Comparison of ENCODE assay signal across 16 cellular contexts in the genomic region with DNA sequence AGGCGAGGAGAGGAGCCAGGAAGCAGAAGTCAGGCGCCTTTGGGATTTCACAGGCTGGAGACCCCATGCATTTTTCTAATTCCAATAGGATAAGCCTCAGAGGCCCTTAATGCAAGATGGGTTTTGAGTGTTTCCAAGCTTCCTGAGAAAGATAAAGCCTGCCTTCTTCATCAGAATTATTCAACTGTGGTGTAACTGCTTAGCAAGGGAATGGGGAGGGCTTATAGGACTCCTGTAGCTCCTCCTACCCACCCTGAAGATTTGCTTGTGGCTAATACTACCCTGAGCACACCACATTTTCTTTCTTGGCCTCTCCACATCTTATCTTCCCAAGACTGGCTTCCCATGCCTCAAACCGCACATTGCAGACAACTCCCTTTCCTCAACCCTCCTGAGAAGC.
DNase-seq lines count a peak whose midpoint lies in the region; FAIRE-seq and TF ChIP-seq lines count a peak whose summit lies in the region.
"Had no signal": no experiment of that assay in that cellular context is flagged by ENCODE, and none has a peak within 500 bp of the region (broad histone marks: within the 10 kb centered on the region; RNA-seq: fewer than 3 reads in every experiment).

No MANE protein-coding gene starts in this region.

- H3K4me3 ChIP-seq in astrocyte (ENCODE audit: insufficient read depth, low read depth, low read length) (no peak overlapping the region), mesodermal cell (ENCODE audit: extremely low read depth, insufficient read depth, low read length, poor library complexity, severe bottlenecking) (no peak overlapping the region)

- peaks cover 9% of the 10 kb centered on the region for H3K9me3 Mint-ChIP-seq in astrocyte (ENCODE audit: unreplicated experiment)

- H3K27ac Mint-ChIP-seq in astrocyte (ENCODE audit: unreplicated experiment), result peak overlapping the region; percentile 79

- no peaks in the 10 kb centered on the region for H3K27me3 Mint-ChIP-seq in astrocyte (ENCODE audit: low read depth, unreplicated experiment)

- no peak overlapping the region for H3K27ac ChIP-seq in astrocyte (ENCODE audit: low read depth, low read length)
- H3K27ac ChIP-seq in mesodermal cell (ENCODE audit: low read depth, low read length, severe bottlenecking), result peak overlapping the region; percentile 92
- H3K27ac ChIP-seq: 22Rv1, C4-2B, HL-60 had no signal

- TF ChIP-seq CTCF in astrocyte (IDR thresholded peaks at IDR 0.05; ENCODE audit: insufficient read depth, low read depth, low read length), result no peak

- H3K4me3 Mint-ChIP-seq in astrocyte (ENCODE audit: unreplicated experiment), result no peak overlapping the region

- no peak overlapping the region for H2AFZ ChIP-seq in astrocyte (ENCODE audit: low read depth, low read length)

- H3K36me3 ChIP-seq in astrocyte (ENCODE audit: insufficient read depth, low read length) (no peaks in the 10 kb centered on the region), mesodermal cell (ENCODE audit: control insufficient read depth, insufficient read depth, low read length) (no peaks in the 10 kb centered on the region)

- H3K79me2 ChIP-seq in astrocyte (ENCODE audit: insufficient read depth, low read length), result no peaks in the 10 kb centered on the region

- no peaks in the 10 kb centered on the region for H3K27me3 ChIP-seq in astrocyte (ENCODE audit: insufficient read depth, low read length)

- peaks cover 2% of the 10 kb centered on the region for H3K36me3 Mint-ChIP-seq in astrocyte (ENCODE audit: low read depth, unreplicated experiment)

- no peak for FAIRE-seq in astrocyte (lab: Jason Lieb, UNC)
- FAIRE-seq in urothelium cell line (lab: Jason Lieb, UNC), result peak; percentile 95
- FAIRE-seq: GM12891 had no signal

- no peak overlapping the region for H3K9ac ChIP-seq in astrocyte (ENCODE audit: low read length)
- H3K9ac ChIP-seq: SK-N-SH had no signal

- 59 to 63% methylated on average over 1 to 3 of the region's 3 CpGs for WGBS in mesodermal cell (ENCODE audit: insufficient coverage in 2 of 2), 2 experiments

- peaks cover 7% of the 10 kb centered on the region for H3K9me3 ChIP-seq in astrocyte (ENCODE audit: insufficient read depth, low read depth, low read length)
- peaks cover 9% of the 10 kb centered on the region for H3K9me3 ChIP-seq in mesodermal cell (ENCODE audit: control insufficient read depth, low read length)
- H3K9me3 ChIP-seq: Caco-2, SK-N-SH had no signal

- no peak overlapping the region for H3K4me2 ChIP-seq in astrocyte (ENCODE audit: low read length)
- H3K4me2 ChIP-seq: SK-N-SH had no signal

- H3K4me1 ChIP-seq in astrocyte (ENCODE audit: insufficient read depth, low read length), result no peaks in the 10 kb centered on the region
- peaks cover 39% of the 10 kb centered on the region for H3K4me1 ChIP-seq in mesodermal cell (ENCODE audit: control insufficient read depth, insufficient read depth, low read length, poor library complexity, severe bottlenecking)
- H3K4me1 ChIP-seq: Caco-2 had no signal

- no peaks in the 10 kb centered on the region for H4K20me1 ChIP-seq in astrocyte (ENCODE audit: insufficient read depth, low read length)

- H3K4me1 Mint-ChIP-seq in astrocyte (ENCODE audit: low read depth, unreplicated experiment), result peaks cover 12% of the 10 kb centered on the region

- peak; percentile 77 for DNase-seq in NCI-H2227 treated with DMSO at 0.1 percent for 48 hours (lab: John Stamatoyannopoulos, UW)
- no peak for DNase-seq in NCI-H2227 (lab: John Stamatoyannopoulos, UW; ENCODE audit: unreplicated experiment)
- DNase-seq in astrocyte (ENCODE audit: low read depth), result peak; percentile 14
- DNase-seq in urothelium cell line (ENCODE audit: low spot score), result no peak
- DNase-seq in iPS-NIHi11 (ENCODE audit: low spot score), result no peak
- no peak for DNase-seq in SW 1271 (lab: John Stamatoyannopoulos, UW)
- DNase-seq in NCI-H1048 (lab: John Stamatoyannopoulos, UW), result no peak
- DNase-seq: Caco-2, NCI-H446, NCI-H748 treated with DMSO at 0.1 percent for 48 hours, SK-N-SH had no signal

Comparison
In these comparisons a context has a peak if more than half of its experiments do, and no peak if none do; other contexts are left out.
1. DNase-seq: peak in NCI-H2227 treated with DMSO at 0.1 percent for 48 hours (single experiment) and astrocyte (single experiment); none in NCI-H2227 (single experiment), urothelium cell line (single experiment), iPS-NIHi11 (single experiment), SW 1271 (0 of 2) and NCI-H1048 (single experiment).